In genomic region chr20:25860531-25861150, GRCh38 we compare ENCODE assay signal across 9 cellular contexts.
DNase-seq lines count a peak whose midpoint lies in the region; ATAC-seq and TF ChIP-seq lines count a peak whose summit lies in the region.
"Had no signal": no experiment of that assay in that cellular context is flagged by ENCODE, and none has a peak within 500 bp of the region (broad histone marks: within the 10 kb centered on the region; RNA-seq: fewer than 3 reads in every experiment).

No MANE protein-coding gene starts in this region.

- H3K36me3 Mint-ChIP-seq in chondrocyte (ENCODE audit: low read depth) = no peaks in the 10 kb centered on the region

- TF ChIP-seq CTCF in Loucy (conservative IDR thresholded peaks at IDR 0.05; ENCODE audit: low read length) (no peak), chondrocyte (IDR thresholded peaks at IDR 0.05) (no peak), parathyroid adenoma (IDR thresholded peaks at IDR 0.05) (no peak)

- peak overlapping the region; percentile 77 for H3K4me3 Mint-ChIP-seq in chondrocyte (ENCODE audit: unreplicated experiment)

- H4K20me1 ChIP-seq in Loucy (ENCODE audit: insufficient read depth, low read length, poor library complexity, severe bottlenecking) = no peaks in the 10 kb centered on the region

- H3K9me3 ChIP-seq in Loucy (ENCODE audit: insufficient read depth, low read depth, low read length) = no peaks in the 10 kb centered on the region
- no peaks in the 10 kb centered on the region for H3K9me3 ChIP-seq in parathyroid adenoma (ENCODE audit: control insufficient read depth, low read length)

- H3K4me3 ChIP-seq in Loucy (ENCODE audit: low read length, poor library complexity, severe bottlenecking) = peak overlapping the region; percentile 55
- peak overlapping the region; percentile 3 for H3K4me3 ChIP-seq in parathyroid adenoma (ENCODE audit: low read depth, low read length)

- H3K79me2 ChIP-seq in Loucy (ENCODE audit: insufficient read depth, low read length) = no peaks in the 10 kb centered on the region
- H3K79me2 ChIP-seq in parathyroid adenoma = peaks cover 2% of the 10 kb centered on the region

- H3K4me1 ChIP-seq in Loucy (ENCODE audit: insufficient read depth, low read length, poor library complexity, severe bottlenecking) (peaks cover 18% of the 10 kb centered on the region), parathyroid adenoma (peaks cover 7% of the 10 kb centered on the region)

- H2AFZ ChIP-seq in Loucy (ENCODE audit: low read length) (peak overlapping the region; percentile 56; the same call in 1 of the 2 replicates), parathyroid adenoma (no peak overlapping the region)

- no peaks in the 10 kb centered on the region for H3K9me2 ChIP-seq in Loucy (replicated peaks; ENCODE audit: low read depth, low read length)

- H3K4me2 ChIP-seq in Loucy (ENCODE audit: low read depth, low read length, poor library complexity, severe bottlenecking) = peak overlapping the region; percentile 94
- peak overlapping the region; percentile 64 for H3K4me2 ChIP-seq in parathyroid adenoma (ENCODE audit: low read length)

- no peak overlapping the region for H3K27ac ChIP-seq in parathyroid adenoma

- H3K9me3 Mint-ChIP-seq in chondrocyte (ENCODE audit: low read depth) = no peaks in the 10 kb centered on the region

- ATAC-seq in GM21515 (IDR thresholded peaks at IDR 0.05; ENCODE audit: unreplicated experiment) (no peak), HG03139 (IDR thresholded peaks at IDR 0.05; ENCODE audit: unreplicated experiment) (no peak)

- no peaks in the 10 kb centered on the region for H3F3A ChIP-seq in Loucy (ENCODE audit: low read depth)

- H3K27me3 Mint-ChIP-seq in chondrocyte (ENCODE audit: low read depth) = peaks cover 5% of the 10 kb centered on the region

- H3K9ac ChIP-seq in Loucy (ENCODE audit: low read depth, low read length, poor library complexity, severe bottlenecking) = no peak overlapping the region
- H3K9ac ChIP-seq in parathyroid adenoma = no peak overlapping the region

- DNase-seq in NCI-H345 treated with DMSO at 0.1 percent for 48 hours (lab: John Stamatoyannopoulos, UW; ENCODE audit: unreplicated experiment) (peak; percentile 27), NCI-H345 (lab: John Stamatoyannopoulos, UW) (no peak), chondrocyte (ENCODE audit: low spot score) (peak; percentile 90), hippocampal formation (lab: John Stamatoyannopoulos, UW) (no peak)
- DNase-seq: 8988T had no signal

- peaks cover 37% of the 10 kb centered on the region for H3K4me1 Mint-ChIP-seq in chondrocyte (ENCODE audit: low read depth)

- no peaks in the 10 kb centered on the region for H3K36me3 ChIP-seq in Loucy (ENCODE audit: insufficient read depth, low read length)
- H3K36me3 ChIP-seq in parathyroid adenoma (ENCODE audit: control insufficient read depth, insufficient read depth, low read length) = no peaks in the 10 kb centered on the region

- H3K27me3 ChIP-seq in Loucy (ENCODE audit: insufficient read depth, low read length, poor library complexity, severe bottlenecking) = peaks cover 39% of the 10 kb centered on the region
- H3K27me3 ChIP-seq in parathyroid adenoma (ENCODE audit: control insufficient read depth, insufficient read depth, low read length) = no peaks in the 10 kb centered on the region

- peak overlapping the region; percentile 88 for H3K27ac Mint-ChIP-seq in chondrocyte (ENCODE audit: unreplicated experiment)

Comparison
In these comparisons a context has a peak if more than half of its experiments do, and no peak if none do; other contexts are left out.
1. DNase-seq: peak in NCI-H345 treated with DMSO at 0.1 percent for 48 hours (single experiment) and chondrocyte (single experiment); none in NCI-H345 (single experiment) and hippocampal formation (0 of 2).